ENCODE assay signal across 10 cellular contexts in the genomic region with DNA sequence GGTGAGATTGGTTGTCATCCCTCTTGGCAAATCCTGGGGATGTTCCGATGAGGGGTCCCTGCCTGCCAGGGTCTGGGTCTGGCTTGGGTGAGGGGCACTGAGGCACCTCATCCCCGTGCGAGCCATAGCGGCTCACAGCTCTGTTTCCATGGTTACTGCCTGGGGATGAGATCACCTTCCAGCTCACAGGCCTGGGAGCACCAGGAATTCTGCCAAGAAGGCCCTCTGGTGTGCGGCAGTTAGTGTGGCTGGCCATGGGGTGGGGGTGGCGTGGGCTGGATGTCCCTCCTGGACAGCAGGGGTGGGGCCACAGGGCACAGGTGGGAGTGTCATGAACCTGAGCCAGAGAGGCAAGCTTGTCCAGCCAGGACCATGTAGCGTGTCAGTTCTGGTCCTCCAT. TPM values are rescaled to one million over a fixed set of nuclear protein-coding genes. Genes with fewer than 3 reads are reported as not detected.
A peak's percentile ranks its signal among the peaks of the same experiment; 100 is the strongest.
DNase-seq lines count a peak whose midpoint lies in the region; ATAC-seq and TF ChIP-seq lines count a peak whose summit lies in the region.
"Had no signal": no experiment of that assay in that cellular context is flagged by ENCODE, and none has a peak within 500 bp of the region (broad histone marks: within the 10 kb centered on the region; RNA-seq: fewer than 3 reads in every experiment).

No MANE protein-coding gene starts in this region.

- H3K27me3 ChIP-seq in HCT116 (ENCODE audit: insufficient read depth, low read length) = peaks cover 22% of the 10 kb centered on the region; the same call in 1 of the 2 replicates
- H3K27me3 ChIP-seq in hepatocyte = peaks cover 9% of the 10 kb centered on the region

- 38% methylated on average over 6 of the region's 7 CpGs for WGBS in hepatocyte (ENCODE audit: low lambda C conversion rate, missing lambda C conversion rate)

- ATAC-seq in HCT116 (peak; percentile 43; the same call in 1 of the 2 replicates), GM21526 (IDR thresholded peaks at IDR 0.05; ENCODE audit: low FRiP score, unreplicated experiment) (no peak)
- ATAC-seq in effector memory CD8-positive, alpha-beta T cell (replicated peaks) = no peak

- no peak overlapping the region for H3K4me3 Mint-ChIP-seq in effector memory CD8-positive, alpha-beta T cell

- no peaks in the 10 kb centered on the region for H3K36me3 ChIP-seq in HCT116 (ENCODE audit: control insufficient read depth in 1 of 2, insufficient read depth in 2 of 2, low read length in 2 of 2)
- no peaks in the 10 kb centered on the region for H3K36me3 ChIP-seq in hepatocyte (replicated peaks; ENCODE audit: insufficient read depth, low read depth)

- no peaks in the 10 kb centered on the region for H3K9me3 Mint-ChIP-seq in effector memory CD8-positive, alpha-beta T cell

- RAD21 ChIA-PET in HCT116 (lab: Charles Lee; ENCODE audit: low non-redundant PET in 1 of 2, low total read pairs in 2 of 2, uncharacterized antibody in 2 of 2, unreplicated experiment in 2 of 2) = no interaction called here

- TF ChIP-seq CTCF in AG09309 (IDR thresholded peaks at IDR 0.05; ENCODE audit: control insufficient read depth, insufficient read depth, low read depth, low read length, missing control alignments) = peak; percentile 18
- no peak for TF ChIP-seq CTCF in HCT116 (IDR thresholded peaks at IDR 0.05 in 2 of 3, conservative IDR thresholded peaks at IDR 0.05 in 1 of 3; ENCODE audit: borderline replicate concordance in 1 of 3, insufficient read depth in 1 of 3, low read depth in 2 of 3, low read length in 2 of 3)
- TF ChIP-seq CTCF in hepatocyte (IDR thresholded peaks at IDR 0.05; ENCODE audit: poor library complexity) = no peak

- DNase-seq in AG09309 (ENCODE audit: low read depth) (peak; percentile 38), HCT116 (ENCODE audit: low read depth, low spot score) (no peak), SHP77 treated with DMSO at 0.1 percent for 48 hours (lab: John Stamatoyannopoulos, UW) (peak; percentile 42), hepatocyte (ENCODE audit: low spot score) (peak; percentile 58), SW480 (ENCODE audit: low spot score) (no peak), COLO829 (ENCODE audit: low spot score) (no peak)
- no peak for DNase-seq in effector memory CD8-positive, alpha-beta T cell
- DNase-seq: T-helper 9 cell had no signal

- H3K79me2 ChIP-seq in HCT116 (ENCODE audit: insufficient read depth, low read length) (no peaks in the 10 kb centered on the region), hepatocyte (no peaks in the 10 kb centered on the region)

- H3K4me3 ChIP-seq in AG09309 (ENCODE audit: control insufficient read depth, low read depth, low read length) = no peak overlapping the region
- H3K4me3 ChIP-seq in HCT116 (replicated peaks in 1 of 2; ENCODE audit: low read depth in 1 of 2, low read length in 2 of 2) = no peak overlapping the region
- no peak overlapping the region for H3K4me3 ChIP-seq in hepatocyte

- POLR2A ChIA-PET in HCT116 (lab: Charles Lee) = no interaction called here

- no peaks in the 10 kb centered on the region for H3K9me2 ChIP-seq in HCT116 (ENCODE audit: insufficient read depth)
- H3K9me2 ChIP-seq in hepatocyte (replicated peaks; ENCODE audit: insufficient read depth) = no peaks in the 10 kb centered on the region

- H4K20me1 ChIP-seq in HCT116 (ENCODE audit: insufficient read depth) (no peaks in the 10 kb centered on the region), hepatocyte (ENCODE audit: insufficient read depth, poor library complexity, severe bottlenecking) (no peaks in the 10 kb centered on the region)

- no peaks in the 10 kb centered on the region for H3K9me3 ChIP-seq in HCT116 (ENCODE audit: control insufficient read depth in 1 of 2, insufficient read depth in 1 of 2, low read depth in 1 of 2, low read length in 2 of 2)
- H3K9me3 ChIP-seq in hepatocyte (ENCODE audit: low read depth) = no peaks in the 10 kb centered on the region

- TF ChIP-seq RAD21 in HCT116 (IDR thresholded peaks at IDR 0.05; ENCODE audit: low read depth) = no peak

- no peaks in the 10 kb centered on the region for H3K36me3 Mint-ChIP-seq in effector memory CD8-positive, alpha-beta T cell (ENCODE audit: insufficient read depth)

- H3K4me2 ChIP-seq in HCT116 (ENCODE audit: low read length) = no peak overlapping the region; the same call in 1 of the 2 replicates
- no peak overlapping the region for H3K4me2 ChIP-seq in hepatocyte

- no peak overlapping the region for H3K27ac Mint-ChIP-seq in effector memory CD8-positive, alpha-beta T cell

- peaks cover 52 to 97% of the 10 kb centered on the region in 2 donors for H3K27me3 Mint-ChIP-seq in effector memory CD8-positive, alpha-beta T cell

- H2AFZ ChIP-seq in HCT116 (ENCODE audit: low read depth, low read length, poor library complexity, severe bottlenecking) (no peak overlapping the region), hepatocyte (no peak overlapping the region)

- peaks cover 14 to 20% of the 10 kb centered on the region in 2 experiments for H3K4me1 ChIP-seq in HCT116 (ENCODE audit: control insufficient read depth in 1 of 2, insufficient read depth in 2 of 2, low read length in 2 of 2)
- peaks cover 9% of the 10 kb centered on the region for H3K4me1 ChIP-seq in hepatocyte (ENCODE audit: insufficient read depth)

- intact Hi-C loops in HCT116 (cut with micrococcal nuclease) = no loop called here

- H3K4me1 Mint-ChIP-seq in effector memory CD8-positive, alpha-beta T cell (ENCODE audit: low read depth in 2 of 2) = peaks cover 2 to 3% of the 10 kb centered on the region in 2 donors

- H3K27ac ChIP-seq in HCT116 (ENCODE audit: low read depth, low read length) (no peak overlapping the region), hepatocyte (no peak overlapping the region)

- no TSS peak for BruUV-seq in HCT116 (replicated peaks; lab: Mats Ljungman, UMichigan)

- H3K9ac ChIP-seq in HCT116 (ENCODE audit: low read length) = no peak overlapping the region

- CTCF ChIA-PET in HCT116 (lab: Charles Lee) = no interaction called here

- TF ChIP-seq POLR2A in HCT116 (IDR thresholded peaks at IDR 0.05; ENCODE audit: borderline replicate concordance, extremely low read depth, insufficient read depth, insufficient read length) = no peak

TF ChIP-seq in HCT116, 20 proteins besides CTCF, POLR2A, EP300 and RAD21:
- TF ChIP-seq SIN3A (IDR thresholded peaks at IDR 0.05; ENCODE audit: low read depth) (no peak), YY1 (IDR thresholded peaks at IDR 0.05; ENCODE audit: extremely low read depth, insufficient replicate concordance, low read depth, low read length) (no peak), ZFX (IDR thresholded peaks at IDR 0.05) (no peak)
- TF ChIP-seq, protein P1, sequence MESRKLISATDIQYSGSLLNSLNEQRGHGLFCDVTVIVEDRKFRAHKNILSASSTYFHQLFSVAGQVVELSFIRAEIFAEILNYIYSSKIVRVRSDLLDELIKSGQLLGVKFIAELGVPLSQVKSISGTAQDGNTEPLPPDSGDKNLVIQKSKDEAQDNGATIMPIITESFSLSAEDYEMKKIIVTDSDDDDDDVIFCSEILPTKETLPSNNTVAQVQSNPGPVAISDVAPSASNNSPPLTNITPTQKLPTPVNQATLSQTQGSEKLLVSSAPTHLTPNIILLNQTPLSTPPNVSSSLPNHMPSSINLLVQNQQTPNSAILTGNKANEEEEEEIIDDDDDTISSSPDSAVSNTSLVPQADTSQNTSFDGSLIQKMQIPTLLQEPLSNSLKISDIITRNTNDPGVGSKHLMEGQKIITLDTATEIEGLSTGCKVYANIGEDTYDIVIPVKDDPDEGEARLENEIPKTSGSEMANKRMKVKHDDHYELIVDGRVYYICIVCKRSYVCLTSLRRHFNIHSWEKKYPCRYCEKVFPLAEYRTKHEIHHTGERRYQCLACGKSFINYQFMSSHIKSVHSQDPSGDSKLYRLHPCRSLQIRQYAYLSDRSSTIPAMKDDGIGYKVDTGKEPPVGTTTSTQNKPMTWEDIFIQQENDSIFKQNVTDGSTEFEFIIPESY (IDR thresholded peaks at IDR 0.05; ENCODE audit: extremely low read depth, insufficient replicate concordance, low read length) = no peak
- TF ChIP-seq, protein P2, sequence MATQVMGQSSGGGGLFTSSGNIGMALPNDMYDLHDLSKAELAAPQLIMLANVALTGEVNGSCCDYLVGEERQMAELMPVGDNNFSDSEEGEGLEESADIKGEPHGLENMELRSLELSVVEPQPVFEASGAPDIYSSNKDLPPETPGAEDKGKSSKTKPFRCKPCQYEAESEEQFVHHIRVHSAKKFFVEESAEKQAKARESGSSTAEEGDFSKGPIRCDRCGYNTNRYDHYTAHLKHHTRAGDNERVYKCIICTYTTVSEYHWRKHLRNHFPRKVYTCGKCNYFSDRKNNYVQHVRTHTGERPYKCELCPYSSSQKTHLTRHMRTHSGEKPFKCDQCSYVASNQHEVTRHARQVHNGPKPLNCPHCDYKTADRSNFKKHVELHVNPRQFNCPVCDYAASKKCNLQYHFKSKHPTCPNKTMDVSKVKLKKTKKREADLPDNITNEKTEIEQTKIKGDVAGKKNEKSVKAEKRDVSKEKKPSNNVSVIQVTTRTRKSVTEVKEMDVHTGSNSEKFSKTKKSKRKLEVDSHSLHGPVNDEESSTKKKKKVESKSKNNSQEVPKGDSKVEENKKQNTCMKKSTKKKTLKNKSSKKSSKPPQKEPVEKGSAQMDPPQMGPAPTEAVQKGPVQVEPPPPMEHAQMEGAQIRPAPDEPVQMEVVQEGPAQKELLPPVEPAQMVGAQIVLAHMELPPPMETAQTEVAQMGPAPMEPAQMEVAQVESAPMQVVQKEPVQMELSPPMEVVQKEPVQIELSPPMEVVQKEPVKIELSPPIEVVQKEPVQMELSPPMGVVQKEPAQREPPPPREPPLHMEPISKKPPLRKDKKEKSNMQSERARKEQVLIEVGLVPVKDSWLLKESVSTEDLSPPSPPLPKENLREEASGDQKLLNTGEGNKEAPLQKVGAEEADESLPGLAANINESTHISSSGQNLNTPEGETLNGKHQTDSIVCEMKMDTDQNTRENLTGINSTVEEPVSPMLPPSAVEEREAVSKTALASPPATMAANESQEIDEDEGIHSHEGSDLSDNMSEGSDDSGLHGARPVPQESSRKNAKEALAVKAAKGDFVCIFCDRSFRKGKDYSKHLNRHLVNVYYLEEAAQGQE (IDR thresholded peaks at IDR 0.05; ENCODE audit: low read depth) = no peak

RNA-seq across cellular contexts. Expression of a gene that starts 22.1 kb away (rescaled TPM):
- total RNA-seq in HCT116 (2021; ENCODE audit: unreplicated experiment) (not detected), hepatocyte (not detected in 2 replicates)
- polyA plus RNA-seq in HCT116 (2012) = not detected in 2 replicates
- polyA plus RNA-seq in hepatocyte = not detected in 2 replicates
- total RNA-seq: ureter had no signal

Comparison
In these comparisons a context has a peak if more than half of its experiments do, and no peak if none do; other contexts are left out.
1. DNase-seq: peak in AG09309 (single experiment), SHP77 treated with DMSO at 0.1 percent for 48 hours (single experiment) and hepatocyte (single experiment); none in HCT116 (single experiment), effector memory CD8-positive, alpha-beta T cell (0 of 3), SW480 (single experiment) and COLO829 (single experiment).